In genomic region chr3:4292301-4292700, GRCh38 we compare ENCODE assay signal across 23 cellular contexts.
"Had no signal": no experiment of that assay in that cellular context is flagged by ENCODE, and none has a peak within 500 bp of the region (broad histone marks: within the 10 kb centered on the region; RNA-seq: fewer than 3 reads in every experiment).

No MANE protein-coding gene starts in this region.

- H3K27ac ChIP-seq: epithelial cell of prostate, esophagus squamous epithelium, left lung, lower lobe of right lung, stomach, tibial artery had no signal

- H3K27me3 Mint-ChIP-seq: activated T-helper 17 cell treated with anti-CD3 and anti-CD28 coated beads, Interleukin-2, amount 50 U/mL, for 72 hours had no signal

- H3K36me3 ChIP-seq: esophagus squamous epithelium, left lung, lower lobe of right lung, stomach, tibial artery had no signal

- H3K27me3 ChIP-seq: esophagus squamous epithelium, left lung, stomach, tibial artery had no signal

- DNase-seq: activated CD4-positive, alpha-beta memory T cell treated with anti-CD3 and anti-CD28 coated beads for 36 hours; activated CD4-positive, alpha-beta T cell treated with anti-CD3 and anti-CD28 coated beads for 48 hours; activated gamma-delta T cell treated with Interleukin-2 at 50 U/mL for 16 hours; activated naive CD4-positive, alpha-beta T cell treated with anti-CD3 and anti-CD28 coated beads, Interleukin-2, amount 50 U/mL, for 16 hours; activated T-cell treated with anti-CD3 and anti-CD28 coated beads, Interleukin-2, amount 50 U/mL, for 4 hours; anterior cingulate cortex; effector CD8-positive, alpha-beta T cell; esophagus squamous epithelium; foreskin melanocyte; kidney glomerular epithelial cell; left lung; lower lobe of right lung; mesenchymal stem cell; natural killer cell; posterior cingulate gyrus; right cardiac atrium; stimulated activated CD4-positive, alpha-beta T cell treated with anti-CD3 and anti-CD28 coated beads, Interleukin-15, amount 100 ng/mL, for 24 hours; stomach; T-helper 1 cell; tibial artery had no signal

- H3K9me3 ChIP-seq: esophagus squamous epithelium, left lung, lower lobe of right lung, stomach, tibial artery had no signal

- H3K4me1 ChIP-seq: esophagus squamous epithelium, left lung, lower lobe of right lung, stomach, tibial artery had no signal

- H3K27ac Mint-ChIP-seq: activated CD4-positive, alpha-beta memory T cell treated with anti-CD3 and anti-CD28 coated beads for 36 hours; activated T-helper 17 cell treated with anti-CD3 and anti-CD28 coated beads, Interleukin-2, amount 50 U/mL, for 72 hours; natural killer cell had no signal

- ATAC-seq: activated T-cell treated with anti-CD3 and anti-CD28 coated beads, Interleukin-2, amount 50 U/mL, for 4 hours; activated T-helper 17 cell treated with anti-CD3 and anti-CD28 coated beads, Interleukin-2, amount 50 U/mL, for 72 hours; left lung; lower lobe of right lung; natural killer cell; right cardiac atrium had no signal

- H3K4me3 ChIP-seq: esophagus squamous epithelium, left lung, lower lobe of right lung, stomach, tibial artery had no signal

- H3K4me3 Mint-ChIP-seq: activated CD4-positive, alpha-beta memory T cell treated with anti-CD3 and anti-CD28 coated beads for 36 hours; activated T-cell treated with anti-CD3 and anti-CD28 coated beads, Interleukin-2, amount 50 U/mL, for 4 hours; activated T-helper 17 cell treated with anti-CD3 and anti-CD28 coated beads, Interleukin-2, amount 50 U/mL, for 72 hours; central memory CD8-positive, alpha-beta T cell; natural killer cell had no signal

- H3K4me1 Mint-ChIP-seq: activated T-helper 17 cell treated with anti-CD3 and anti-CD28 coated beads, Interleukin-2, amount 50 U/mL, for 72 hours; central memory CD8-positive, alpha-beta T cell had no signal

- H3K9me3 Mint-ChIP-seq: activated CD4-positive, alpha-beta memory T cell treated with anti-CD3 and anti-CD28 coated beads for 36 hours; activated T-cell treated with anti-CD3 and anti-CD28 coated beads, Interleukin-2, amount 50 U/mL, for 4 hours; activated T-helper 17 cell treated with anti-CD3 and anti-CD28 coated beads, Interleukin-2, amount 50 U/mL, for 72 hours; central memory CD8-positive, alpha-beta T cell; natural killer cell had no signal
